In genomic region chr1:201346337-201346939, GRCh38 we compare ENCODE assay signal across 9 cellular contexts. TPM values are rescaled to one million over a fixed set of nuclear protein-coding genes. Genes with fewer than 3 reads are reported as not detected.
DNase-seq lines count a peak whose midpoint lies in the region; ATAC-seq and TF ChIP-seq lines count a peak whose summit lies in the region.
"Had no signal": no experiment of that assay in that cellular context is flagged by ENCODE, and none has a peak within 500 bp of the region (broad histone marks: within the 10 kb centered on the region; RNA-seq: fewer than 3 reads in every experiment).

No MANE protein-coding gene starts in this region.

- H3K4me3 ChIP-seq in lung: no peak overlapping the region

- no peaks in the 10 kb centered on the region for H3K27me3 ChIP-seq in lung (ENCODE audit: control insufficient read depth, insufficient read depth)

- DNase-seq in 8988T (peak; percentile 51), GM03348 (ENCODE audit: low spot score) (peak; percentile 75), NCI-H774 (lab: John Stamatoyannopoulos, UW) (peak; percentile 26), dermis microvascular lymphatic vessel endothelial cell (ENCODE audit: low read depth in 2 of 2) (peak; percentile 59 to 65), lung (ENCODE audit: low spot score) (peak; percentile 53)

- H3K9me3 ChIP-seq in lung (ENCODE audit: control insufficient read depth in 2 of 2, insufficient read depth in 1 of 2, low read length in 1 of 2): no peaks in the 10 kb centered on the region

- 55 to 59% methylated on average over 5 of the region's 5 CpGs for WGBS in lung, 2 donors

- no peak overlapping the region for H3K27ac ChIP-seq in lung (ENCODE audit: low read depth in 1 of 2, low read length in 1 of 2)

- no peak for ATAC-seq in lung (ENCODE audit: insufficient read depth, low FRiP score)
- ATAC-seq in HG02678 (IDR thresholded peaks at IDR 0.05; ENCODE audit: unreplicated experiment): no peak
- ATAC-seq in GM21423 (IDR thresholded peaks at IDR 0.05; ENCODE audit: unreplicated experiment): no peak
- ATAC-seq in HG03175 (IDR thresholded peaks at IDR 0.05; ENCODE audit: unreplicated experiment): no peak

- no peaks in the 10 kb centered on the region for H3K36me3 ChIP-seq in lung (ENCODE audit: control insufficient read depth in 2 of 2, insufficient read depth in 2 of 2, low read length in 2 of 2)

- TF ChIP-seq CTCF in lung (IDR thresholded peaks at IDR 0.05; ENCODE audit: control extremely low read depth, extremely low read depth): peak; percentile 6

- H3K4me1 ChIP-seq in lung (ENCODE audit: control insufficient read depth in 2 of 2, insufficient read depth in 2 of 2, low read length in 2 of 2): no peaks in the 10 kb centered on the region

RNA-seq across cellular contexts. Expression of gene TNNT2, which starts 31.0 kb away (rescaled TPM):
- total RNA-seq in dermis microvascular lymphatic vessel endothelial cell: not detected in 2 replicates
- total RNA-seq in lung: 1 to 10 TPM; 2.0 to 6.8 TPM
- 10 to 100 TPM in 1 of 2 donors, 1 to 10 TPM in 1; 4.0 to 10.4 TPM for polyA plus RNA-seq in lung
- total RNA-seq: subcutaneous adipose tissue had no signal

RNA-seq across cellular contexts. Expression of gene LAD1, which starts 52.7 kb away (rescaled TPM):
- total RNA-seq in dermis microvascular lymphatic vessel endothelial cell: not detected in 2 replicates
- 10 to 100 TPM; 17.8 to 37.8 TPM for total RNA-seq in lung
- 10 to 100 TPM; 39.6 to 63.8 TPM for polyA plus RNA-seq in lung

Comparison
In these comparisons a context has a peak if more than half of its experiments do, and no peak if none do; other contexts are left out.
1. RNA of gene LAD1, which starts 52.7 kb away (total RNA-seq): 17.8 to 37.8 TPM in lung; not detected in dermis microvascular lymphatic vessel endothelial cell; every median in the first group is over 10 times any median in the second.
2. Peak in every context shown above with its lines, with median percentiles within 50 percentile points of each other: DNase-seq.